In genomic region chr10:17138450-17139062, GRCh38 we compare ENCODE assay signal across 15 cellular contexts.
"Had no signal": no experiment of that assay in that cellular context is flagged by ENCODE, and none has a peak within 500 bp of the region (broad histone marks: within the 10 kb centered on the region; RNA-seq: fewer than 3 reads in every experiment).

No MANE protein-coding gene starts in this region.

- H3K27ac ChIP-seq: transverse colon had no signal

- DNase-seq: activated CD4-positive, alpha-beta T cell treated with anti-CD3 and anti-CD28 coated beads for 4 hours; activated CD8-positive, alpha-beta memory T cell treated with anti-CD3 and anti-CD28 coated beads, Interleukin-2, amount 50 U/mL, for 48 hours; activated CD8-positive, alpha-beta T cell treated with anti-CD3 and anti-CD28 coated beads, Interleukin-2, amount 10 ng/mL, durations not matched to agents 7 days and 5 days; activated gamma-delta T cell treated with Interleukin-2 at 50 U/mL for 16 hours; amniotic stem cell; effector memory CD4-positive, alpha-beta T cell; islet precursor cell; right cardiac atrium; stimulated activated CD4-positive, alpha-beta T cell treated with anti-CD3 and anti-CD28 coated beads, Interleukin-4, amount 100 ng/mL, for 4 hours; stimulated activated CD8-positive, alpha-beta memory T cell treated with anti-CD3 and anti-CD28 coated beads, Interleukin-4, amount 100 ng/mL, for 48 hours; stimulated activated naive CD4-positive, alpha-beta T cell treated with Interleukin-2 at 50 U/mL for 16 hours; substantia nigra; T-helper 17 cell; transverse colon had no signal

- H3K4me3 ChIP-seq: smooth muscle cell, transverse colon had no signal

- H3K9me3 ChIP-seq: transverse colon had no signal

- H3K36me3 ChIP-seq: transverse colon had no signal

- ATAC-seq: activated CD8-positive, alpha-beta T cell treated with anti-CD3 and anti-CD28 coated beads, Interleukin-2, amount 10 ng/mL, durations not matched to agents 7 days and 5 days; right cardiac atrium; T-helper 17 cell had no signal

- H3K27me3 ChIP-seq: transverse colon had no signal

- H3K4me2 ChIP-seq: smooth muscle cell had no signal
